In the genomic region with DNA sequence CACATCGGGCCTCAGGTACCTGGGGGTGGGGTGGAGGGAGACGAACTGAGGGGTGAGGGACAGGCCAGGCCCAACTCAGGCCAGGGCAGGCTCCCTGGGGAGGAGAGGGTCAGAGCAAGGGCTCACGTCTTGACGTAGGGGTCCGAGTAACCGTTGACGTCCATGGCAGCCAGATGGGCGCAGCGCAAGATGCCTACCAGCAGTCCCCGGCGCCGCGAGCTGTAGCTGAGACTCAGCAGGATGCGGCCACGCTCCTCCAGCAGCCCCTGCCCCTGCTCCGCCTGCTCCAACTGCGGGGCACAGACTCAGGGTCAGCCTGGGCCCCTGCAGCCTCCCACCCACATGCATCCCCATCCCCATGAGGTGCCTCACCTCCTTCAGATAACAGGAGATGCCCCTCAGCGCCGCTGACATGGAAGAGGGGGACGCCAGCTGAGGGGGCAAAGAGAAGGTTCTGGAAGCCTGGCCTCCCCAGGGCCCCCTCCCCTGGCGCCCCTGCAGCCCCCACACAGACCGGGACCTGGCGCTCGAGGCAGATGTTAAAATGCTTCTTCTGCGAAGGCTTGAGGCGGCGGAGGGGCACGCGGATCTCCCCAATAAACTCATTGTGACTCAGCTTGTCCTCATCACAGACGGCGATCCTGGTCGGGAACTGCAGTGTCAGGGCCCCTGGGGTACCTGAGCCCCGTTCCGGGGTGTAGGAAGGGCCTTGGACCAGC, we compare ENCODE assay signal across 19 cellular contexts. TPM values are rescaled to one million over a fixed set of nuclear protein-coding genes. Genes with fewer than 3 reads are reported as not detected.
DNase-seq lines count a peak whose midpoint lies in the region; ATAC-seq and TF ChIP-seq lines count a peak whose summit lies in the region.
"Had no signal": no experiment of that assay in that cellular context is flagged by ENCODE, and none has a peak within 500 bp of the region (broad histone marks: within the 10 kb centered on the region; RNA-seq: fewer than 3 reads in every experiment).

No MANE protein-coding gene starts in this region.

- H3K9ac ChIP-seq in H9 (ENCODE audit: extremely low read depth, insufficient read length, low read length): no peak overlapping the region
- H3K9ac ChIP-seq: GM23248 had no signal

- H3K23ac ChIP-seq in H9 (ENCODE audit: insufficient read length, low read depth, low read length): no peak overlapping the region

- no peak overlapping the region for H2BK20ac ChIP-seq in H9 (ENCODE audit: low read depth, low read length, poor library complexity, severe bottlenecking)

- H4K91ac ChIP-seq in H9 (ENCODE audit: insufficient read length, low read depth, low read length): no peak overlapping the region

- H3K4me1 Mint-ChIP-seq in H9 (peaks cover 3 to 17% of the 10 kb centered on the region in 2 experiments), chondrocyte (ENCODE audit: low read depth) (peaks cover 5% of the 10 kb centered on the region)
- H3K4me1 Mint-ChIP-seq in stimulated activated effector memory CD8-positive, alpha-beta T cell treated with anti-CD3 and anti-CD28 coated beads, Interleukin-12 subunit alpha, Interleukin-12 subunit beta, amount 100 ng/mL, for 72 hours: peaks cover 33% of the 10 kb centered on the region

- peak overlapping the region; percentile 37 to 77 (median 62); a peak in 5 of 7 replicates for H3K27ac Mint-ChIP-seq in H9
- no peak overlapping the region for H3K27ac Mint-ChIP-seq in chondrocyte (ENCODE audit: unreplicated experiment)
- peak overlapping the region; percentile 34 for H3K27ac Mint-ChIP-seq in stimulated activated effector memory CD8-positive, alpha-beta T cell treated with anti-CD3 and anti-CD28 coated beads, Interleukin-12 subunit alpha, Interleukin-12 subunit beta, amount 100 ng/mL, for 72 hours
- H3K27ac Mint-ChIP-seq: HFFc6 had no signal

- DNase-seq in Right ventricle myocardium inferior (ENCODE audit: missing footprints) (peak; percentile 69), Right ventricle myocardium superior (no peak), H9 (no peak), chondrocyte (ENCODE audit: low spot score) (peak; percentile 93), NCI-H748 treated with DMSO at 0.1 percent for 48 hours (lab: John Stamatoyannopoulos, UW) (no peak), NCI-H446 treated with DMSO at 0.1 percent for 48 hours (lab: John Stamatoyannopoulos, UW) (no peak)
- no peak for DNase-seq in stimulated activated effector memory CD8-positive, alpha-beta T cell treated with anti-CD3 and anti-CD28 coated beads, Interleukin-12 subunit alpha, Interleukin-12 subunit beta, amount 100 ng/mL, for 72 hours (ENCODE audit: low spot score in 2 of 2)
- DNase-seq: 8988T; AML-193; Calu3; CD4-positive, CD25-positive, alpha-beta regulatory T cell; DMS 273 treated with DMSO at 0.1 percent for 48 hours; GM23248; HFFc6 had no signal

- intact Hi-C loops in Right ventricle myocardium inferior (cut with DNase I): loop anchor here (10.0 kb wide), 1 partner anchor 142 kb away; the partner anchor contains the start of gene CDIPT
- intact Hi-C loops in Right ventricle myocardium superior (cut with DNase I): loop anchor here (5.0 to 10.0 kb wide), 2 partner anchors 80 to 132 kb away; partner anchors contain the start of gene KCTD13

- H3K4me1 ChIP-seq in H9 (ENCODE audit: insufficient read depth, low read length): no peaks in the 10 kb centered on the region; the same call in 1 of the 2 replicates
- H3K4me1 ChIP-seq: HAP-1 had no signal

- H3K4me2 ChIP-seq in H9 (ENCODE audit: insufficient read depth, insufficient read length, low read length): no peak overlapping the region

- H3K4me3 Mint-ChIP-seq in H9 (no peak overlapping the region; a peak in 1 of 5 replicates), chondrocyte (ENCODE audit: unreplicated experiment) (no peak overlapping the region)
- no peak overlapping the region for H3K4me3 Mint-ChIP-seq in stimulated activated effector memory CD8-positive, alpha-beta T cell treated with anti-CD3 and anti-CD28 coated beads, Interleukin-12 subunit alpha, Interleukin-12 subunit beta, amount 100 ng/mL, for 72 hours
- H3K4me3 Mint-ChIP-seq: HFFc6 had no signal

- H4K5ac ChIP-seq in H9 (ENCODE audit: insufficient read length, low read depth, low read length): no peak overlapping the region

- H3K9me3 Mint-ChIP-seq in H9 (no peaks in the 10 kb centered on the region), chondrocyte (ENCODE audit: low read depth) (no peaks in the 10 kb centered on the region)
- no peaks in the 10 kb centered on the region for H3K9me3 Mint-ChIP-seq in stimulated activated effector memory CD8-positive, alpha-beta T cell treated with anti-CD3 and anti-CD28 coated beads, Interleukin-12 subunit alpha, Interleukin-12 subunit beta, amount 100 ng/mL, for 72 hours
- H3K9me3 Mint-ChIP-seq: CD4-positive, CD25-positive, alpha-beta regulatory T cell; HFFc6 had no signal

- WGBS in H9 (ENCODE audit: extremely low coverage, insufficient read length, low lambda C conversion rate): no CpG with 5 or more reads among the region's 34 CpGs

- H2BK5ac ChIP-seq in H9 (ENCODE audit: insufficient read length, low read length): no peak overlapping the region

- peaks cover 11% of the 10 kb centered on the region for H3K23me2 ChIP-seq in H9 (ENCODE audit: insufficient read length, low read depth, low read length, poor library complexity, severe bottlenecking)

- H3K56ac ChIP-seq in H9 (ENCODE audit: insufficient read length, low read depth, low read length): no peak overlapping the region

- H3K79me2 ChIP-seq in H9 (ENCODE audit: insufficient read depth, low read length): no peaks in the 10 kb centered on the region

- H3T11ph ChIP-seq in H9 (ENCODE audit: low read length): no peak overlapping the region

- H2BK15ac ChIP-seq in H9 (ENCODE audit: low read depth, low read length): no peak overlapping the region

- no peak overlapping the region for H2BK12ac ChIP-seq in H9 (ENCODE audit: insufficient read length, low read depth, low read length)

- H3K36me3 Mint-ChIP-seq in H9 (ENCODE audit: insufficient read depth in 1 of 3, low read depth in 3 of 3): peaks cover 13 to 28% (median 22%) of the 10 kb centered on the region in 3 experiments
- no peaks in the 10 kb centered on the region for H3K36me3 Mint-ChIP-seq in chondrocyte (ENCODE audit: low read depth)
- H3K36me3 Mint-ChIP-seq in stimulated activated effector memory CD8-positive, alpha-beta T cell treated with anti-CD3 and anti-CD28 coated beads, Interleukin-12 subunit alpha, Interleukin-12 subunit beta, amount 100 ng/mL, for 72 hours: peaks cover 29% of the 10 kb centered on the region

- H3K27me3 ChIP-seq in H9 (ENCODE audit: insufficient read depth, low read length): no peaks in the 10 kb centered on the region

- H4K20me1 ChIP-seq in H9 (ENCODE audit: control insufficient read depth, insufficient read depth, insufficient read length): no peaks in the 10 kb centered on the region

- H4K8ac ChIP-seq in H9 (replicated peaks; ENCODE audit: insufficient read length, low read depth, low read length): no peak overlapping the region

- TF ChIP-seq CTCF in H9 (conservative IDR thresholded peaks at IDR 0.05) (no peak), chondrocyte (IDR thresholded peaks at IDR 0.05) (no peak)

- H3K18ac ChIP-seq in H9 (ENCODE audit: insufficient read length, low read depth, low read length): no peak overlapping the region

- H3K4ac ChIP-seq in H9 (ENCODE audit: low read depth, low read length): no peak overlapping the region

- H2AK5ac ChIP-seq in H9 (ENCODE audit: insufficient read length, low read length): no peak overlapping the region

- H3K27ac ChIP-seq in H9 (ENCODE audit: insufficient read length, low read depth, low read length): no peak overlapping the region
- H3K27ac ChIP-seq: GM23248 had no signal

- no peak overlapping the region for H3K14ac ChIP-seq in H9 (ENCODE audit: insufficient read depth, low read length)

- no peak overlapping the region for H2AFZ ChIP-seq in H9 (ENCODE audit: low read length)
- H2AFZ ChIP-seq: GM23248 had no signal

- no peaks in the 10 kb centered on the region for H3K79me1 ChIP-seq in H9 (ENCODE audit: insufficient read depth, low read depth, low read length, poor library complexity, severe bottlenecking)

- H2BK120ac ChIP-seq in H9 (ENCODE audit: low read depth, low read length, poor library complexity, severe bottlenecking): no peak overlapping the region

- ATAC-seq in Right ventricle myocardium inferior: no peak
- no peak for ATAC-seq in Right ventricle myocardium superior (ENCODE audit: poor library complexity)
- no peak for ATAC-seq in stimulated activated effector memory CD8-positive, alpha-beta T cell treated with anti-CD3 and anti-CD28 coated beads, Interleukin-12 subunit alpha, Interleukin-12 subunit beta, amount 100 ng/mL, for 72 hours
- no peak for ATAC-seq in HG03139 (IDR thresholded peaks at IDR 0.05; ENCODE audit: unreplicated experiment)
- ATAC-seq: GM12878 had no signal

- H3K27me3 Mint-ChIP-seq in H9 (ENCODE audit: low read depth) (peaks cover 27% of the 10 kb centered on the region), chondrocyte (ENCODE audit: low read depth) (peaks cover 11% of the 10 kb centered on the region)

- H3K9me3 ChIP-seq in H9 (ENCODE audit: control insufficient read depth, low read depth, low read length): no peaks in the 10 kb centered on the region
- H3K9me3 ChIP-seq: BLaER1 treated with 17β-estradiol and CSF1 and Interleukin-3, amounts not matched to agents 10 nM and 100 nM; HAP-1 had no signal

RNA-seq across cellular contexts. Expression of gene DOC2A, which starts 4.0 kb away (rescaled TPM):
- total RNA-seq in Right ventricle myocardium inferior (0.35 TPM), Right ventricle myocardium superior (0.13 TPM), H9 (2021) (10.2 and 12.2 TPM in 2 replicates), chondrocyte (0.15 to 0.29 TPM in 2 of 3 replicates, not detected in the other)
- total RNA-seq: CD4-positive, CD25-positive, alpha-beta regulatory T cell; Daoy; GM23248 had no signal

RNA-seq across cellular contexts. Expression of gene INO80E, which starts 10.8 kb away (rescaled TPM):
- total RNA-seq in Right ventricle myocardium inferior: 32.4 TPM
- total RNA-seq in Right ventricle myocardium superior: 28.0 TPM
- total RNA-seq in H9 (2021): 94.1 and 101 TPM in 2 replicates
- total RNA-seq in chondrocyte: 57.1 to 68.5 TPM (median 64.6 TPM) in 3 replicates

RNA-seq across cellular contexts. Expression of gene HIRIP3, which starts 11.4 kb away (rescaled TPM):
- total RNA-seq in Right ventricle myocardium inferior (20.2 TPM), Right ventricle myocardium superior (19.5 TPM), H9 (2021) (18.5 and 21.6 TPM in 2 replicates), chondrocyte (8.4 to 14.0 TPM (median 9.9 TPM) in 3 replicates)

RNA-seq across cellular contexts. Expression of gene C16orf92, which starts 16.2 kb away (rescaled TPM):
- not detected for total RNA-seq in Right ventricle myocardium inferior
- total RNA-seq in Right ventricle myocardium superior: not detected
- total RNA-seq in H9 (2021): not detected in 2 replicates
- not detected in 3 replicates for total RNA-seq in chondrocyte
- total RNA-seq: Calu3; CD4-positive, CD25-positive, alpha-beta regulatory T cell; Daoy; GM12878; GM23248; HFFc6 had no signal

RNA-seq across cellular contexts. Expression of gene TLCD3B, which starts 24.3 kb away (rescaled TPM):
- total RNA-seq in Right ventricle myocardium inferior (not detected), Right ventricle myocardium superior (not detected), H9 (2021) (20.9 and 22.3 TPM in 2 replicates), chondrocyte (0.28 to 0.77 TPM (median 0.44 TPM) in 3 replicates)
- total RNA-seq: CD4-positive, CD25-positive, alpha-beta regulatory T cell; Daoy; GM23248 had no signal

Comparison
In these comparisons a context has a peak if more than half of its experiments do, and no peak if none do; other contexts are left out.
1. DNase-seq: peak in Right ventricle myocardium inferior (single experiment) and chondrocyte (single experiment); none in Right ventricle myocardium superior (single experiment), H9 (single experiment), stimulated activated effector memory CD8-positive, alpha-beta T cell treated with anti-CD3 and anti-CD28 coated beads, Interleukin-12 subunit alpha, Interleukin-12 subunit beta, amount 100 ng/mL, for 72 hours (0 of 2), NCI-H748 treated with DMSO at 0.1 percent for 48 hours (single experiment) and NCI-H446 treated with DMSO at 0.1 percent for 48 hours (single experiment).